ENCODE assay signal across 9 cellular contexts in genomic region chrX:13398073-13398823, GRCh38.
DNase-seq lines count a peak whose midpoint lies in the region; ATAC-seq, FAIRE-seq and TF ChIP-seq lines count a peak whose summit lies in the region.
"Had no signal": no experiment of that assay in that cellular context is flagged by ENCODE, and none has a peak within 500 bp of the region (broad histone marks: within the 10 kb centered on the region; RNA-seq: fewer than 3 reads in every experiment).

No MANE protein-coding gene starts in this region.

- DNase-seq in ELF-1 (ENCODE audit: low read depth, low spot score) (peak; percentile 88), RCC 7860 (ENCODE audit: low spot score) (peak; percentile 98), fibroblast of peridontal ligament (ENCODE audit: extremely low read depth) (peak; percentile 99), psoas muscle (peak; percentile 48 to 53), D341Med (ENCODE audit: low spot score) (no peak)
- DNase-seq: activated naive CD8-positive, alpha-beta T cell treated with anti-CD3 and anti-CD28 coated beads, Interleukin-2, amount 10 ng/mL, durations not matched to agents 7 days and 5 days had no signal

- no peaks in the 10 kb centered on the region for H3K4me1 ChIP-seq in psoas muscle

- no peaks in the 10 kb centered on the region for H3K9me3 ChIP-seq in psoas muscle

- no peaks in the 10 kb centered on the region for H3K36me3 ChIP-seq in psoas muscle (ENCODE audit: insufficient read depth in 1 of 2, low read depth in 1 of 2)

- no peak for TF ChIP-seq CTCF in psoas muscle (IDR thresholded peaks at IDR 0.05)

- peak; percentile 99 for FAIRE-seq in RCC 7860 (lab: Jason Lieb, UNC)

- ATAC-seq in psoas muscle (peak; percentile 89 to 99 (median 96)), HG02588 (IDR thresholded peaks at IDR 0.05; ENCODE audit: unreplicated experiment) (no peak), GM18909 (IDR thresholded peaks at IDR 0.05; ENCODE audit: poor library complexity, unreplicated experiment) (no peak), HG02798 (IDR thresholded peaks at IDR 0.05; ENCODE audit: poor library complexity, unreplicated experiment) (no peak)

- H3K27ac ChIP-seq in psoas muscle, result no peak overlapping the region

- WGBS in psoas muscle, 3 donors, result 18 to 37% (median 19%) methylated on average over 4 of the region's 4 CpGs

- no peak overlapping the region for H3K4me3 ChIP-seq in psoas muscle

- no peaks in the 10 kb centered on the region for H3K27me3 ChIP-seq in psoas muscle (ENCODE audit: insufficient read depth in 3 of 3, low read length in 2 of 3)

- intact Hi-C loops in psoas muscle (cut with DNase I), result no loop called here

Comparison
In these comparisons a context has a peak if more than half of its experiments do, and no peak if none do; other contexts are left out.
1. ATAC-seq: peak in psoas muscle (4 of 4); none in HG02588 (single experiment), GM18909 (single experiment) and HG02798 (single experiment).